1 cellular context compared by ENCODE assay signal in genomic region chr10:56360967-56361841, GRCh38.
A peak's percentile ranks its signal among the peaks of the same experiment; 100 is the strongest.
TF ChIP-seq lines count a peak whose summit lies in the region.

ZWINT (minus strand) TSS chr10:56361259; CDS start chr10:56361236, 23 bp downstream.

TF ChIP-seq in GM12878, 131 proteins besides CTCF, POLR2A, EP300 and RAD21 (continued from another document and continues in another):
- no peak for TF ChIP-seq ZBTB40 (IDR thresholded peaks at IDR 0.05; ENCODE audit: borderline replicate concordance)
- TF ChIP-seq CBFB (IDR thresholded peaks at IDR 0.05; ENCODE audit: low read depth), result no peak
- no peak for TF ChIP-seq IKZF2 (IDR thresholded peaks at IDR 0.05)
- no peak for TF ChIP-seq DPF2 (IDR thresholded peaks at IDR 0.05)
- TF ChIP-seq SP1 (IDR thresholded peaks at IDR 0.05; ENCODE audit: low read depth, low read length), result peak; percentile 98
- TF ChIP-seq MEF2B (IDR thresholded peaks at IDR 0.05; ENCODE audit: partially characterized antibody, poor library complexity, severe bottlenecking), result no peak
- peak; percentile 92 for TF ChIP-seq YY1 (IDR thresholded peaks at IDR 0.05; ENCODE audit: low read depth, low read length)
- TF ChIP-seq HCFC1 (IDR thresholded peaks at IDR 0.05; ENCODE audit: low read length), result peak; percentile 29; the same call in 1 of the 2 replicates
- peak; percentile 81; the same call in 1 of the 2 replicates for TF ChIP-seq SMAD5 (IDR thresholded peaks at IDR 0.05; ENCODE audit: low read depth)
- no peak for TF ChIP-seq USF2 (IDR thresholded peaks at IDR 0.05; ENCODE audit: borderline replicate concordance, low read depth, low read length)
- no peak for TF ChIP-seq NR2C2 (IDR thresholded peaks at IDR 0.05; ENCODE audit: borderline replicate concordance, control insufficient read depth, insufficient read length, low read depth)
- TF ChIP-seq FOXM1 (IDR thresholded peaks at IDR 0.05; ENCODE audit: low read depth, low read length), result peak; percentile 71
- no peak for TF ChIP-seq ZBTB33 (IDR thresholded peaks at IDR 0.05)
- TF ChIP-seq SMARCA5 (IDR thresholded peaks at IDR 0.05), result no peak
- peak; percentile 34; the same call in 1 of the 2 replicates for TF ChIP-seq TCF12 (IDR thresholded peaks at IDR 0.05; ENCODE audit: low read depth, low read length)
- no peak for TF ChIP-seq ZBED1 (IDR thresholded peaks at IDR 0.05; ENCODE audit: borderline replicate concordance)
- TF ChIP-seq EZH2 (IDR thresholded peaks at IDR 0.05; ENCODE audit: borderline replicate concordance, control insufficient read depth, low read depth, low read length), result no peak
- TF ChIP-seq MAX (IDR thresholded peaks at IDR 0.05; ENCODE audit: low read depth, low read length), result no peak
- peak; percentile 62 for TF ChIP-seq TAF1 (IDR thresholded peaks at IDR 0.05; ENCODE audit: borderline replicate concordance, low read depth, low read length)
- no peak for TF ChIP-seq STAT1 (conservative IDR thresholded peaks at IDR 0.05)
- no peak for TF ChIP-seq ATF7 (IDR thresholded peaks at IDR 0.05; ENCODE audit: low read depth)
- TF ChIP-seq NKRF (conservative IDR thresholded peaks at IDR 0.05), result peak; percentile 97
- TF ChIP-seq TCF7 (IDR thresholded peaks at IDR 0.05; ENCODE audit: borderline replicate concordance), result no peak
- TF ChIP-seq JUND (IDR thresholded peaks at IDR 0.05; ENCODE audit: low read depth, low read length), result no peak
- TF ChIP-seq NRF1 (conservative IDR thresholded peaks at IDR 0.05; ENCODE audit: low read depth, low read length), result peak; percentile 81
- TF ChIP-seq E4F1 (IDR thresholded peaks at IDR 0.05; ENCODE audit: borderline replicate concordance, partially characterized antibody), result no peak
- no peak for TF ChIP-seq ZBTB11 (CRISPR knock-in tag; IDR thresholded peaks at IDR 0.05)
- TF ChIP-seq SMAD1 (IDR thresholded peaks at IDR 0.05; ENCODE audit: low read depth, partially characterized antibody), result no peak
- TF ChIP-seq RB1 (IDR thresholded peaks at IDR 0.05; ENCODE audit: borderline replicate concordance), result peak; percentile 94; the same call in 1 of the 2 replicates
- peak; percentile 47; the same call in 1 of the 2 replicates for TF ChIP-seq RUNX3 (IDR thresholded peaks at IDR 0.05; ENCODE audit: low read length)
- no peak for TF ChIP-seq ZZZ3 (IDR thresholded peaks at IDR 0.05; ENCODE audit: control insufficient read depth, insufficient read length, low read depth)
- TF ChIP-seq HDGF (IDR thresholded peaks at IDR 0.05), result 0 out of 2 replicates have a peak, but pooled peaks have one; percentile 42
- TF ChIP-seq POU2F2 (IDR thresholded peaks at IDR 0.05; ENCODE audit: borderline replicate concordance, low read depth, low read length), result peak; percentile 73; the same call in 1 of the 3 replicates
- no peak for TF ChIP-seq RAD51 (IDR thresholded peaks at IDR 0.05)
- TF ChIP-seq SIN3A (IDR thresholded peaks at IDR 0.05; ENCODE audit: low read depth, low read length), result peak; percentile 97
- TF ChIP-seq TCF3 (IDR thresholded peaks at IDR 0.05; ENCODE audit: borderline replicate concordance, insufficient read depth, low read depth, low read length), result 0 out of 2 replicates have a peak, but pooled peaks have one; percentile 39
- TF ChIP-seq E2F4 (IDR thresholded peaks at IDR 0.05; ENCODE audit: low read depth, low read length), result peak; percentile 99
- peak; percentile 79 for TF ChIP-seq POLR2AphosphoS5 (IDR thresholded peaks at IDR 0.05; ENCODE audit: low read length)
- peak; percentile 81 for TF ChIP-seq CREB1 (IDR thresholded peaks at IDR 0.05; ENCODE audit: low read depth)
- no peak for TF ChIP-seq ZNF274 (IDR thresholded peaks at IDR 0.05; ENCODE audit: insufficient read depth, insufficient read length)
- no peak for TF ChIP-seq USF1 (IDR thresholded peaks at IDR 0.05; ENCODE audit: borderline replicate concordance, extremely low read length, insufficient read depth, low read depth, low read length)
- peak; percentile 91 for TF ChIP-seq CHD2 (IDR thresholded peaks at IDR 0.05; ENCODE audit: borderline replicate concordance, low read depth, low read length)
- TF ChIP-seq SRF (IDR thresholded peaks at IDR 0.05; ENCODE audit: low read depth in 2 of 2, low read length in 2 of 2), result no peak
- TF ChIP-seq SKIL (IDR thresholded peaks at IDR 0.05; ENCODE audit: low read depth, poor library complexity, severe bottlenecking), result no peak
